ENCODE assay signal across 21 cellular contexts in the genomic region with DNA sequence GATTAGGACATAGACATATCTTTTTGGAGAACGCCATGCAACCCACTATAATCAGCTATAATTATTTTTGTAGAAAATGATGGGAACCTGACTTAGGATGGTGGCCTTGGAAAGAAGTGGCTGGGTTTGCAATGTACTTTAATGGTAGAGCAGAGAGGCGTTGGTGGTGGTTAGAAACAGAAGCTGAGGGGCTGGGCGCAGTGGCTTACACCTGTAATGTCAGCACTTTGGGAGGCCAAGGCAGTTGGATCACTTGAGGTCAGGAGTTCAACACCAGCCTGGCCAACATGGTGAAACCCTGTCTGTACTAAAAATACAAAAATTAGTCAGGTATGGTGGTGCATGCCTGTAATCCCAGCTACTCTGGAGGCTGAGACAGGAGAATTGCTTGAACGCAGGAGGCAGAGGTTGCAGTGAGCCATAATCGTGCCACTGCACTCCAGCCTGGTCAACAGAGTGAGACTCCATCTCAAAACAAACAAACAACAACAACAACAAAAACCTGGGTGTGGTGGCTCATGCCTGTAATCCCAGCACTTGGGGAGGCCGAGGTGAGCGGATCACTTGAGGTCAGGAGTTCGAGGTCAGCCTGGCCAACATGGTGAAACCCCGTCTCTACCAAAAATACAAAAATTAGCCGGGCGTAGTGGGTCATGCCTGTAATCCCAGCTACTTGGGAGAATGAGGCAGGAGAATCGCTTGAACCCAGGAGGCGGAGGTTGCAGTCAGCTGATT. TPM values are rescaled to one million over a fixed set of nuclear protein-coding genes. Genes with fewer than 3 reads are reported as not detected.
A peak's percentile ranks its signal among the peaks of the same experiment; 100 is the strongest.
DNase-seq lines count a peak whose midpoint lies in the region; ATAC-seq and TF ChIP-seq lines count a peak whose summit lies in the region.
"Not testable (repeated sequence)": the region's sequence is repeated elsewhere in the genome, so short reads cannot be mapped to it uniquely, and the experiment has no call there.
"Had no signal": no experiment of that assay in that cellular context is flagged by ENCODE, and none has a peak within 500 bp of the region (broad histone marks: within the 10 kb centered on the region; RNA-seq: fewer than 3 reads in every experiment).

No MANE protein-coding gene starts in this region.

- not testable (repeated sequence) for H3K9me3 ChIP-seq in CD4-positive, CD25-positive, alpha-beta regulatory T cell (ENCODE audit: control insufficient read depth in 2 of 2, low read length in 2 of 2); MM.1S (replicated peaks; ENCODE audit: insufficient read depth, low read length); esophagus muscularis mucosa

- not testable (repeated sequence) for TF ChIP-seq EP300 in esophagus muscularis mucosa (IDR thresholded peaks at IDR 0.05)

- not testable (repeated sequence) for H2AFZ ChIP-seq in MM.1S (ENCODE audit: low read length)

- H3K36me3 ChIP-seq in CD4-positive, CD25-positive, alpha-beta regulatory T cell (ENCODE audit: control insufficient read depth, insufficient read depth, low read length); MM.1S (replicated peaks; ENCODE audit: insufficient read depth, low read length): not testable (repeated sequence)
- peaks cover 0 to 17% (median 2%) of the 10 kb centered on the region in 4 donors for H3K36me3 ChIP-seq in esophagus muscularis mucosa

- not testable (repeated sequence) for TF ChIP-seq CTCF in MM.1S (IDR thresholded peaks at IDR 0.05; ENCODE audit: low read length); esophagus muscularis mucosa (IDR thresholded peaks at IDR 0.05)

- peaks cover 23 to 87% (median 60%) of the 10 kb centered on the region in 4 donors for H3K4me1 Mint-ChIP-seq in CD4-positive, CD25-positive, alpha-beta regulatory T cell
- H3K4me1 Mint-ChIP-seq in activated CD4-positive, alpha-beta T cell treated with anti-CD3 and anti-CD28 coated beads, Interleukin-2, amount 10 ng/mL, durations not matched to agents 24 days and 14 days = peaks cover 61% of the 10 kb centered on the region
- H3K4me1 Mint-ChIP-seq in activated T-helper 1 cell treated with anti-CD3 and anti-CD28 coated beads, Interleukin-12 subunit alpha, Interleukin-12 subunit beta, Interleukin-2, Interleukin-4 antibody, amounts not matched to agents 30 ng/mL and 10 ng/mL and 1 ng/mL, durations not matched to agents 14 hours and 24 hours and 36 hours (ENCODE audit: low read depth) = peaks cover 74% of the 10 kb centered on the region
- H3K4me1 Mint-ChIP-seq in activated naive CD8-positive, alpha-beta T cell treated with anti-CD3 and anti-CD28 coated beads, Interleukin-2, amount 50 U/mL, for 24 hours = peaks cover 84% of the 10 kb centered on the region
- peaks cover 63 to 64% of the 10 kb centered on the region in 2 donors for H3K4me1 Mint-ChIP-seq in natural killer cell treated with Interleukin-12 subunit alpha and Interleukin-12 subunit beta and Interleukin-15 and Interleukin-18, amount 100 ng/mL, for 72 hours (ENCODE audit: low read depth in 2 of 2)
- peaks cover 89% of the 10 kb centered on the region for H3K4me1 Mint-ChIP-seq in stimulated activated naive CD8-positive, alpha-beta T cell treated with anti-CD3 and anti-CD28 coated beads, Interleukin-15, Interleukin-2, amounts not matched to agents 100 ng/mL and 50 ng/mL, for 24 hours (ENCODE audit: low read depth)

- intact Hi-C loops in activated CD4-positive, alpha-beta T cell treated with anti-CD3 and anti-CD28 coated beads, Interleukin-2, amount 10 ng/mL, durations not matched to agents 24 days and 14 days (cut with micrococcal nuclease); activated T-helper 1 cell treated with anti-CD3 and anti-CD28 coated beads, Interleukin-12 subunit alpha, Interleukin-12 subunit beta, Interleukin-2, Interleukin-4 antibody, amounts not matched to agents 30 ng/mL and 10 ng/mL and 1 ng/mL, durations not matched to agents 14 hours and 24 hours and 36 hours (cut with micrococcal nuclease); esophagus muscularis mucosa (cut with DNase I): not testable (repeated sequence)

- not testable (repeated sequence) for ATAC-seq in CD4-positive, CD25-positive, alpha-beta regulatory T cell (ENCODE audit: low read depth in 2 of 2); activated naive CD8-positive, alpha-beta T cell treated with anti-CD3 and anti-CD28 coated beads, Interleukin-2, amount 50 U/mL, for 24 hours; natural killer cell treated with Interleukin-12 subunit alpha and Interleukin-12 subunit beta and Interleukin-15 and Interleukin-18, amount 100 ng/mL, for 72 hours

- not testable (repeated sequence) for H3K4me3 ChIP-seq in CD4-positive, CD25-positive, alpha-beta regulatory T cell (ENCODE audit: low read depth, low read length); MM.1S (ENCODE audit: low read length); esophagus muscularis mucosa

- H3K27me3 Mint-ChIP-seq in CD4-positive, CD25-positive, alpha-beta regulatory T cell; activated CD4-positive, alpha-beta T cell treated with anti-CD3 and anti-CD28 coated beads, Interleukin-2, amount 10 ng/mL, durations not matched to agents 24 days and 14 days; activated T-helper 1 cell treated with anti-CD3 and anti-CD28 coated beads, Interleukin-12 subunit alpha, Interleukin-12 subunit beta, Interleukin-2, Interleukin-4 antibody, amounts not matched to agents 30 ng/mL and 10 ng/mL and 1 ng/mL, durations not matched to agents 14 hours and 24 hours and 36 hours (ENCODE audit: insufficient read depth); activated naive CD8-positive, alpha-beta T cell treated with anti-CD3 and anti-CD28 coated beads, Interleukin-2, amount 50 U/mL, for 24 hours; natural killer cell treated with Interleukin-12 subunit alpha and Interleukin-12 subunit beta and Interleukin-15 and Interleukin-18, amount 100 ng/mL, for 72 hours; stimulated activated naive CD8-positive, alpha-beta T cell treated with anti-CD3 and anti-CD28 coated beads, Interleukin-15, Interleukin-2, amounts not matched to agents 100 ng/mL and 50 ng/mL, for 24 hours: not testable (repeated sequence)

- not testable (repeated sequence) for H3K27me3 ChIP-seq in CD4-positive, CD25-positive, alpha-beta regulatory T cell (ENCODE audit: control insufficient read depth, insufficient read depth, low read length); MM.1S (replicated peaks; ENCODE audit: insufficient read depth, low read length); esophagus muscularis mucosa

- H4K20me1 ChIP-seq in MM.1S (ENCODE audit: insufficient read depth, low read length) = not testable (repeated sequence)

- 96% methylated on average over 13 of the region's 13 CpGs for WGBS in esophagus muscularis mucosa

- not testable (repeated sequence) for H3K79me2 ChIP-seq in MM.1S (ENCODE audit: low read length)

- not testable (repeated sequence) for H3K9ac ChIP-seq in MM.1S (ENCODE audit: low read length)

- peak overlapping the region; percentile 42 to 99 (median 97) for H3K27ac Mint-ChIP-seq in CD4-positive, CD25-positive, alpha-beta regulatory T cell
- H3K27ac Mint-ChIP-seq in activated CD4-positive, alpha-beta T cell treated with anti-CD3 and anti-CD28 coated beads, Interleukin-2, amount 10 ng/mL, durations not matched to agents 24 days and 14 days = peak overlapping the region; percentile 94
- H3K27ac Mint-ChIP-seq in activated T-helper 1 cell treated with anti-CD3 and anti-CD28 coated beads, Interleukin-12 subunit alpha, Interleukin-12 subunit beta, Interleukin-2, Interleukin-4 antibody, amounts not matched to agents 30 ng/mL and 10 ng/mL and 1 ng/mL, durations not matched to agents 14 hours and 24 hours and 36 hours = peak overlapping the region; percentile 95
- H3K27ac Mint-ChIP-seq in activated naive CD8-positive, alpha-beta T cell treated with anti-CD3 and anti-CD28 coated beads, Interleukin-2, amount 50 U/mL, for 24 hours = peak overlapping the region; percentile 91
- peak overlapping the region; percentile 100 for H3K27ac Mint-ChIP-seq in natural killer cell treated with Interleukin-12 subunit alpha and Interleukin-12 subunit beta and Interleukin-15 and Interleukin-18, amount 100 ng/mL, for 72 hours
- H3K27ac Mint-ChIP-seq in stimulated activated naive CD8-positive, alpha-beta T cell treated with anti-CD3 and anti-CD28 coated beads, Interleukin-15, Interleukin-2, amounts not matched to agents 100 ng/mL and 50 ng/mL, for 24 hours = peak overlapping the region; percentile 96

- peak overlapping the region; percentile 92 to 100 (median 96) for H3K4me3 Mint-ChIP-seq in CD4-positive, CD25-positive, alpha-beta regulatory T cell
- peak overlapping the region; percentile 82 for H3K4me3 Mint-ChIP-seq in activated CD4-positive, alpha-beta T cell treated with anti-CD3 and anti-CD28 coated beads, Interleukin-2, amount 10 ng/mL, durations not matched to agents 24 days and 14 days
- peak overlapping the region; percentile 85 for H3K4me3 Mint-ChIP-seq in activated T-helper 1 cell treated with anti-CD3 and anti-CD28 coated beads, Interleukin-12 subunit alpha, Interleukin-12 subunit beta, Interleukin-2, Interleukin-4 antibody, amounts not matched to agents 30 ng/mL and 10 ng/mL and 1 ng/mL, durations not matched to agents 14 hours and 24 hours and 36 hours
- H3K4me3 Mint-ChIP-seq in activated naive CD8-positive, alpha-beta T cell treated with anti-CD3 and anti-CD28 coated beads, Interleukin-2, amount 50 U/mL, for 24 hours = peak overlapping the region; percentile 91
- peak overlapping the region; percentile 100 for H3K4me3 Mint-ChIP-seq in natural killer cell treated with Interleukin-12 subunit alpha and Interleukin-12 subunit beta and Interleukin-15 and Interleukin-18, amount 100 ng/mL, for 72 hours
- peak overlapping the region; percentile 99 for H3K4me3 Mint-ChIP-seq in stimulated activated naive CD8-positive, alpha-beta T cell treated with anti-CD3 and anti-CD28 coated beads, Interleukin-15, Interleukin-2, amounts not matched to agents 100 ng/mL and 50 ng/mL, for 24 hours

- H3K9me3 Mint-ChIP-seq in CD4-positive, CD25-positive, alpha-beta regulatory T cell; activated CD4-positive, alpha-beta T cell treated with anti-CD3 and anti-CD28 coated beads, Interleukin-2, amount 10 ng/mL, durations not matched to agents 24 days and 14 days; activated T-helper 1 cell treated with anti-CD3 and anti-CD28 coated beads, Interleukin-12 subunit alpha, Interleukin-12 subunit beta, Interleukin-2, Interleukin-4 antibody, amounts not matched to agents 30 ng/mL and 10 ng/mL and 1 ng/mL, durations not matched to agents 14 hours and 24 hours and 36 hours; activated naive CD8-positive, alpha-beta T cell treated with anti-CD3 and anti-CD28 coated beads, Interleukin-2, amount 50 U/mL, for 24 hours; natural killer cell treated with Interleukin-12 subunit alpha and Interleukin-12 subunit beta and Interleukin-15 and Interleukin-18, amount 100 ng/mL, for 72 hours; stimulated activated naive CD8-positive, alpha-beta T cell treated with anti-CD3 and anti-CD28 coated beads, Interleukin-15, Interleukin-2, amounts not matched to agents 100 ng/mL and 50 ng/mL, for 24 hours: not testable (repeated sequence)

- peak overlapping the region; percentile 85 for H3K27ac ChIP-seq in CD4-positive, CD25-positive, alpha-beta regulatory T cell (ENCODE audit: insufficient read depth, low read length, poor library complexity, severe bottlenecking)
- not testable (repeated sequence) for H3K27ac ChIP-seq in MM.1S (ENCODE audit: low read length); esophagus muscularis mucosa (replicated peaks in 1 of 4)

- not testable (repeated sequence) for DNase-seq in CD4-positive, CD25-positive, alpha-beta regulatory T cell; MM.1S; activated CD4-positive, alpha-beta T cell treated with anti-CD3 and anti-CD28 coated beads, Interleukin-2, amount 10 ng/mL, durations not matched to agents 24 days and 14 days; activated T-helper 1 cell treated with anti-CD3 and anti-CD28 coated beads, Interleukin-12 subunit alpha, Interleukin-12 subunit beta, Interleukin-2, Interleukin-4 antibody, amounts not matched to agents 30 ng/mL and 10 ng/mL and 1 ng/mL, durations not matched to agents 14 hours and 24 hours and 36 hours (ENCODE audit: low spot score); activated naive CD8-positive, alpha-beta T cell treated with anti-CD3 and anti-CD28 coated beads, Interleukin-2, amount 50 U/mL, for 24 hours; natural killer cell treated with Interleukin-12 subunit alpha and Interleukin-12 subunit beta and Interleukin-15 and Interleukin-18, amount 100 ng/mL, for 72 hours (ENCODE audit: low spot score)
- DNase-seq in esophagus muscularis mucosa (ENCODE audit: extremely low spot score) = peak; percentile 31

- H3K36me3 Mint-ChIP-seq in CD4-positive, CD25-positive, alpha-beta regulatory T cell = peaks cover 35% of the 10 kb centered on the region
- H3K36me3 Mint-ChIP-seq in activated CD4-positive, alpha-beta T cell treated with anti-CD3 and anti-CD28 coated beads, Interleukin-2, amount 10 ng/mL, durations not matched to agents 24 days and 14 days (ENCODE audit: low read depth) = peaks cover 33% of the 10 kb centered on the region
- peaks cover 12% of the 10 kb centered on the region for H3K36me3 Mint-ChIP-seq in activated T-helper 1 cell treated with anti-CD3 and anti-CD28 coated beads, Interleukin-12 subunit alpha, Interleukin-12 subunit beta, Interleukin-2, Interleukin-4 antibody, amounts not matched to agents 30 ng/mL and 10 ng/mL and 1 ng/mL, durations not matched to agents 14 hours and 24 hours and 36 hours (ENCODE audit: low read depth)
- peaks cover 18% of the 10 kb centered on the region for H3K36me3 Mint-ChIP-seq in activated naive CD8-positive, alpha-beta T cell treated with anti-CD3 and anti-CD28 coated beads, Interleukin-2, amount 50 U/mL, for 24 hours (ENCODE audit: low read depth)
- peaks cover 14% of the 10 kb centered on the region for H3K36me3 Mint-ChIP-seq in natural killer cell treated with Interleukin-12 subunit alpha and Interleukin-12 subunit beta and Interleukin-15 and Interleukin-18, amount 100 ng/mL, for 72 hours
- H3K36me3 Mint-ChIP-seq in stimulated activated naive CD8-positive, alpha-beta T cell treated with anti-CD3 and anti-CD28 coated beads, Interleukin-15, Interleukin-2, amounts not matched to agents 100 ng/mL and 50 ng/mL, for 24 hours (ENCODE audit: low read depth) = peaks cover 37% of the 10 kb centered on the region

- not testable (repeated sequence) for H3F3A ChIP-seq in MM.1S (ENCODE audit: insufficient read depth, low read length)

- TF ChIP-seq POLR2A in esophagus muscularis mucosa (IDR thresholded peaks at IDR 0.05; ENCODE audit: low read depth) = not testable (repeated sequence)

- H3K4me2 ChIP-seq in MM.1S (ENCODE audit: low read depth, low read length) = peak overlapping the region; percentile 55; the same call in 1 of the 2 replicates

- peaks cover 61% of the 10 kb centered on the region for H3K4me1 ChIP-seq in CD4-positive, CD25-positive, alpha-beta regulatory T cell (ENCODE audit: control insufficient read depth, insufficient read depth, low read length, poor library complexity, severe bottlenecking)
- peaks cover 17% of the 10 kb centered on the region for H3K4me1 ChIP-seq in MM.1S (ENCODE audit: low read length)
- not testable (repeated sequence) for H3K4me1 ChIP-seq in esophagus muscularis mucosa

- H3K9me2 ChIP-seq in MM.1S (replicated peaks; ENCODE audit: insufficient read depth, low read length) = not testable (repeated sequence)

RNA-seq across cellular contexts. Expression of gene CD37, which starts 2.3 kb away (rescaled TPM):
- total RNA-seq in CD4-positive, CD25-positive, alpha-beta regulatory T cell = 351 TPM
- 100 to 1,000 TPM; 149 to 187 (median 162) TPM for polyA plus RNA-seq in CD4-positive, CD25-positive, alpha-beta regulatory T cell
- total RNA-seq in activated CD4-positive, alpha-beta T cell treated with anti-CD3 and anti-CD28 coated beads, Interleukin-2, amount 10 ng/mL, durations not matched to agents 24 days and 14 days = 131 and 134 TPM in 2 replicates
- 129 and 138 TPM in 2 replicates for total RNA-seq in activated T-helper 1 cell treated with anti-CD3 and anti-CD28 coated beads, Interleukin-12 subunit alpha, Interleukin-12 subunit beta, Interleukin-2, Interleukin-4 antibody, amounts not matched to agents 30 ng/mL and 10 ng/mL and 1 ng/mL, durations not matched to agents 14 hours and 24 hours and 36 hours
- 10 to 100 TPM in 2 of 4 donors, 1 to 10 TPM in 2; 8.0 to 22.4 (median 11.6) TPM for total RNA-seq in esophagus muscularis mucosa
- total RNA-seq in natural killer cell treated with Interleukin-12 subunit alpha and Interleukin-12 subunit beta and Interleukin-15 and Interleukin-18, amount 100 ng/mL, for 72 hours = 100 to 1,000 TPM; 102 to 122 TPM
- total RNA-seq: dermis blood vessel endothelial cell, H1, HepG2, HFFc6, kidney epithelial cell, LHCN-M2, PC-9 had no signal
- polyA plus RNA-seq: H1, HepG2 had no signal

RNA-seq across cellular contexts. Expression of gene SLC6A16, which starts 7.9 kb away (rescaled TPM):
- 8.6 TPM for total RNA-seq in CD4-positive, CD25-positive, alpha-beta regulatory T cell
- polyA plus RNA-seq in CD4-positive, CD25-positive, alpha-beta regulatory T cell = 1 to 10 TPM in 3 of 4 donors, under 1 TPM in 1; 0.81 to 2.0 (median 1.4) TPM
- 0.69 and 1.3 TPM in 2 replicates for total RNA-seq in activated CD4-positive, alpha-beta T cell treated with anti-CD3 and anti-CD28 coated beads, Interleukin-2, amount 10 ng/mL, durations not matched to agents 24 days and 14 days
- total RNA-seq in activated T-helper 1 cell treated with anti-CD3 and anti-CD28 coated beads, Interleukin-12 subunit alpha, Interleukin-12 subunit beta, Interleukin-2, Interleukin-4 antibody, amounts not matched to agents 30 ng/mL and 10 ng/mL and 1 ng/mL, durations not matched to agents 14 hours and 24 hours and 36 hours = 0.44 and 1.5 TPM in 2 replicates
- 1 to 10 TPM in 3 of 4 donors, under 1 TPM in 1; 0.83 to 4.1 (median 2.5) TPM for total RNA-seq in esophagus muscularis mucosa
- 1 to 10 TPM; 4.2 to 5.3 TPM for total RNA-seq in natural killer cell treated with Interleukin-12 subunit alpha and Interleukin-12 subunit beta and Interleukin-15 and Interleukin-18, amount 100 ng/mL, for 72 hours
- total RNA-seq: frontal cortex had no signal

RNA-seq across cellular contexts. Expression of gene TEAD2, which starts 29.4 kb away (rescaled TPM):
- total RNA-seq in CD4-positive, CD25-positive, alpha-beta regulatory T cell = not detected
- not detected for polyA plus RNA-seq in CD4-positive, CD25-positive, alpha-beta regulatory T cell
- total RNA-seq in activated CD4-positive, alpha-beta T cell treated with anti-CD3 and anti-CD28 coated beads, Interleukin-2, amount 10 ng/mL, durations not matched to agents 24 days and 14 days = not detected in 2 replicates
- not detected in 2 replicates for total RNA-seq in activated T-helper 1 cell treated with anti-CD3 and anti-CD28 coated beads, Interleukin-12 subunit alpha, Interleukin-12 subunit beta, Interleukin-2, Interleukin-4 antibody, amounts not matched to agents 30 ng/mL and 10 ng/mL and 1 ng/mL, durations not matched to agents 14 hours and 24 hours and 36 hours
- total RNA-seq in esophagus muscularis mucosa = 10 to 100 TPM; 40.7 to 73.2 (median 60.5) TPM
- total RNA-seq in natural killer cell treated with Interleukin-12 subunit alpha and Interleukin-12 subunit beta and Interleukin-15 and Interleukin-18, amount 100 ng/mL, for 72 hours = not detected

RNA-seq across cellular contexts. Expression of gene DKKL1, which starts 30.8 kb away (rescaled TPM):
- not detected for total RNA-seq in CD4-positive, CD25-positive, alpha-beta regulatory T cell
- not detected for polyA plus RNA-seq in CD4-positive, CD25-positive, alpha-beta regulatory T cell
- not detected in 2 replicates for total RNA-seq in activated CD4-positive, alpha-beta T cell treated with anti-CD3 and anti-CD28 coated beads, Interleukin-2, amount 10 ng/mL, durations not matched to agents 24 days and 14 days
- total RNA-seq in activated T-helper 1 cell treated with anti-CD3 and anti-CD28 coated beads, Interleukin-12 subunit alpha, Interleukin-12 subunit beta, Interleukin-2, Interleukin-4 antibody, amounts not matched to agents 30 ng/mL and 10 ng/mL and 1 ng/mL, durations not matched to agents 14 hours and 24 hours and 36 hours = not detected in 2 replicates
- total RNA-seq in esophagus muscularis mucosa = under 1 TPM in 3 of 4 donors, not detected in 1; 0.40 to 0.83 (median 0.83) TPM
- not detected for total RNA-seq in natural killer cell treated with Interleukin-12 subunit alpha and Interleukin-12 subunit beta and Interleukin-15 and Interleukin-18, amount 100 ng/mL, for 72 hours
- total RNA-seq: dermis blood vessel endothelial cell, HFFc6, PC-9, stomach, vagina had no signal

RNA-seq across cellular contexts. Expression of gene KASH5, which starts 55.2 kb away (rescaled TPM):
- not detected for total RNA-seq in CD4-positive, CD25-positive, alpha-beta regulatory T cell
- polyA plus RNA-seq in CD4-positive, CD25-positive, alpha-beta regulatory T cell = not detected
- total RNA-seq in activated CD4-positive, alpha-beta T cell treated with anti-CD3 and anti-CD28 coated beads, Interleukin-2, amount 10 ng/mL, durations not matched to agents 24 days and 14 days = 0.24 TPM in 1 of 2 replicates, not detected in the other
- total RNA-seq in activated T-helper 1 cell treated with anti-CD3 and anti-CD28 coated beads, Interleukin-12 subunit alpha, Interleukin-12 subunit beta, Interleukin-2, Interleukin-4 antibody, amounts not matched to agents 30 ng/mL and 10 ng/mL and 1 ng/mL, durations not matched to agents 14 hours and 24 hours and 36 hours = 0.15 TPM in 1 of 2 replicates, not detected in the other
- total RNA-seq in esophagus muscularis mucosa = not detected
- total RNA-seq in natural killer cell treated with Interleukin-12 subunit alpha and Interleukin-12 subunit beta and Interleukin-15 and Interleukin-18, amount 100 ng/mL, for 72 hours = under 1 TPM in 1 of 2 donors, not detected in 1; 0.56 TPM
- total RNA-seq: dermis blood vessel endothelial cell, frontal cortex, heart right ventricle, HepG2, HFFc6, kidney epithelial cell, LHCN-M2, lower leg skin, vagina had no signal
- polyA plus RNA-seq: heart right ventricle, HepG2, small intestine had no signal

Comparison
In these comparisons a context has a peak if more than half of its experiments do, and no peak if none do; other contexts are left out.
1. RNA of gene TEAD2, which starts 29.4 kb away (total RNA-seq): 40.7 to 73.2 TPM in esophagus muscularis mucosa; not detected in natural killer cell treated with Interleukin-12 subunit alpha and Interleukin-12 subunit beta and Interleukin-15 and Interleukin-18, amount 100 ng/mL, for 72 hours, not detected in CD4-positive, CD25-positive, alpha-beta regulatory T cell (single experiment), not detected in activated CD4-positive, alpha-beta T cell treated with anti-CD3 and anti-CD28 coated beads, Interleukin-2, amount 10 ng/mL, durations not matched to agents 24 days and 14 days and not detected in activated T-helper 1 cell treated with anti-CD3 and anti-CD28 coated beads, Interleukin-12 subunit alpha, Interleukin-12 subunit beta, Interleukin-2, Interleukin-4 antibody, amounts not matched to agents 30 ng/mL and 10 ng/mL and 1 ng/mL, durations not matched to agents 14 hours and 24 hours and 36 hours; every median in the first group is over 10 times any median in the second.
2. Peak in every context shown above with its lines, with median percentiles within 50 percentile points of each other: H3K27ac Mint-ChIP-seq and H3K4me3 Mint-ChIP-seq.